In the genomic region with DNA sequence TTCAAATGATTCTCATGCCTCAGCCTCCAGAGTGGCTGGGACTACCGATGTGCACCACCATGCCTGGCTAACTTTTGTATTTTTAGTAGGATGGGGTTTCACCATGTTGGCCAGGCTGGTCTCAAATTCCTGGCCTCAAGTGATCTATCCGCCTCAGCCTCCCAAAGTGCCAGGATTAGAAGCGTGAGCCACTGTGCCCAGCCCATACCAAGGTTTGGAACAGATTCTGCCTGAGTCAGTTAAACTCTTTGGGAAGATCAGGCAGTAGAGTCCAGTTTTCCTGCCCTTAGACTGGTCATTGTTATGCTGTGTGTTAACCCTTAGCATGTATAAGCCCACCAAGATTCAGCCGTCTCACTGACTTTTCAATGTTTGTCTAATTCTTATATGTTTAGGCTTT, we compare ENCODE assay signal across 23 cellular contexts.
"Had no signal": no experiment of that assay in that cellular context is flagged by ENCODE, and none has a peak within 500 bp of the region (broad histone marks: within the 10 kb centered on the region; RNA-seq: fewer than 3 reads in every experiment).

No MANE protein-coding gene starts in this region.

- H3K9me3 ChIP-seq: heart left ventricle, left lung, ovary, spleen, thyroid gland, uterus had no signal

- H3K36me3 ChIP-seq: heart left ventricle, left lung, ovary, spleen, thyroid gland, uterus had no signal

- H3K4me3 ChIP-seq: heart left ventricle, left lung, lung, ovary, spleen, thyroid gland, uterus had no signal

- H3K4me1 ChIP-seq: left lung, thyroid gland, uterus had no signal

- H3K27me3 ChIP-seq: heart left ventricle, left lung, ovary, spleen, thyroid gland, uterus had no signal

- ATAC-seq: left colon; left lung; naive thymus-derived CD4-positive, alpha-beta T cell; natural killer cell treated with Interleukin-12 subunit alpha and Interleukin-12 subunit beta and Interleukin-15 and Interleukin-18, amount 100 ng/mL, for 72 hours; sciatic nerve; stimulated activated memory B cell treated with anti-CD40 and anti-IgM and Interleukin-4, amounts not matched to agents 10 μg/mL and 1 μg/mL and 100 μg/mL, for 72 hours; stimulated activated naive CD8-positive, alpha-beta T cell treated with anti-CD3 and anti-CD28 coated beads, Interleukin-15, amount 100 ng/mL, for 72 hours had no signal

- H3K27ac ChIP-seq: heart left ventricle, left lung, ovary, spleen, thyroid gland had no signal

- DNase-seq: heart left ventricle; hypothalamus; immature natural killer cell; kidney; left colon; mesendoderm; naive thymus-derived CD4-positive, alpha-beta T cell; ovary; retina; right cardiac atrium; small intestine; spleen; stimulated activated CD4-positive, alpha-beta T cell treated with anti-CD3 and anti-CD28 coated beads, Interleukin-4, amount 100 ng/mL, for 24 hours; stimulated activated naive CD4-positive, alpha-beta T cell treated with Interleukin-2 at 50 U/mL for 16 hours; stimulated activated naive CD8-positive, alpha-beta T cell treated with anti-CD3 and anti-CD28 coated beads, Interleukin-15, amount 100 ng/mL, for 72 hours; substantia nigra; thyroid gland; uterus had no signal
